21 cellular contexts compared by ENCODE assay signal in genomic region chr6:115214283-115214682, GRCh38.
DNase-seq lines count a peak whose midpoint lies in the region; ATAC-seq, FAIRE-seq and TF ChIP-seq lines count a peak whose summit lies in the region.
"Had no signal": no experiment of that assay in that cellular context is flagged by ENCODE, and none has a peak within 500 bp of the region (broad histone marks: within the 10 kb centered on the region; RNA-seq: fewer than 3 reads in every experiment).

No MANE protein-coding gene starts in this region.

- no peak overlapping the region for H3K4me3 ChIP-seq in IMR-90 (ENCODE audit: insufficient read depth, low read depth, low read length)
- H3K4me3 ChIP-seq in pancreas, result no peak overlapping the region
- no peak overlapping the region for H3K4me3 ChIP-seq in aorta (ENCODE audit: low read length in 2 of 2)
- H3K4me3 ChIP-seq: BLaER1, GM12878, HAP-1 had no signal

- H3K9me3 ChIP-seq in IMR-90 (ENCODE audit: control insufficient read depth, insufficient read depth, low read length) (no peaks in the 10 kb centered on the region), pancreas (no peaks in the 10 kb centered on the region), aorta (ENCODE audit: control insufficient read depth, low read length) (no peaks in the 10 kb centered on the region)
- H3K9me3 ChIP-seq: BLaER1, Caco-2, HAP-1 had no signal

- POLR2A ChIA-PET in IMR-90 (lab: Charles Lee; ENCODE audit: unreplicated experiment), result no interaction called here

- H3K36me3 ChIP-seq in IMR-90 (ENCODE audit: control insufficient read depth, insufficient read depth, low read length), result no peaks in the 10 kb centered on the region
- no peaks in the 10 kb centered on the region for H3K36me3 ChIP-seq in pancreas
- no peaks in the 10 kb centered on the region for H3K36me3 ChIP-seq in aorta (ENCODE audit: control insufficient read depth in 1 of 2, insufficient read depth in 2 of 2, low read length in 1 of 2)
- H3K36me3 ChIP-seq: BLaER1, HAP-1 had no signal

- H3K27me3 ChIP-seq in IMR-90 (ENCODE audit: control insufficient read depth, insufficient read depth, low read length), result no peaks in the 10 kb centered on the region
- H3K27me3 ChIP-seq in pancreas, result no peaks in the 10 kb centered on the region
- no peaks in the 10 kb centered on the region for H3K27me3 ChIP-seq in aorta (ENCODE audit: control insufficient read depth in 1 of 2, insufficient read depth in 2 of 2, low read length in 1 of 2)
- H3K27me3 ChIP-seq: BLaER1 had no signal

- H2AK5ac ChIP-seq in IMR-90 (ENCODE audit: low read depth, low read length), result no peak overlapping the region

- H3K23ac ChIP-seq in IMR-90 (ENCODE audit: low read depth, low read length), result no peak overlapping the region

- TF ChIP-seq CTCF in IMR-90 (conservative IDR thresholded peaks at IDR 0.05; ENCODE audit: low read depth, low read length) (no peak), pancreas (IDR thresholded peaks at IDR 0.05) (no peak)

- H3K9me1 ChIP-seq in IMR-90 (ENCODE audit: insufficient read depth, low read length), result no peaks in the 10 kb centered on the region

- ATAC-seq in IMR-90 (ENCODE audit: low read depth) (no peak), pancreas (no peak), GM18858 (IDR thresholded peaks at IDR 0.05; ENCODE audit: unreplicated experiment) (no peak), aorta (ENCODE audit: low FRiP score) (no peak), HG03039 (IDR thresholded peaks at IDR 0.05; ENCODE audit: unreplicated experiment) (no peak)
- ATAC-seq: CD8-positive, alpha-beta T cell; GM12878 had no signal

- CTCF ChIA-PET in IMR-90 (lab: Yijun Ruan, JAX), result interaction anchor here (0.6 kb wide), 1 partner anchor 273 kb away, joined by 3 read pairs; no protein-coding TSS in a partner anchor

- H3K56ac ChIP-seq in IMR-90 (ENCODE audit: extremely low read depth, insufficient read depth, low read length), result no peak overlapping the region

- WGBS in IMR-90 (ENCODE audit: extremely low coverage in 2 of 2, insufficient read length in 1 of 2), 2 experiments, result no CpG with 5 or more reads among the region's 1 CpG
- WGBS in pancreas, 2 donors, result 25 to 35% methylated on average over 1 of the region's 1 CpG
- 34 to 44% methylated on average over 1 of the region's 1 CpG for WGBS in aorta, 2 donors

- no peak overlapping the region for H3K18ac ChIP-seq in IMR-90 (ENCODE audit: low read depth, low read length)

- H2AK9ac ChIP-seq in IMR-90 (replicated peaks; ENCODE audit: low read depth, low read length, poor library complexity), result no peak overlapping the region

- in situ Hi-C loops in IMR-90 (cut with MboI; ENCODE audit: low sequenced_read_pairs), result no loop called here

- no peak overlapping the region for H3K14ac ChIP-seq in IMR-90 (replicated peaks; ENCODE audit: low read depth, low read length)

- no peak overlapping the region for H2AFZ ChIP-seq in IMR-90 (replicated peaks; ENCODE audit: low read length, poor library complexity)

- no peak overlapping the region for H2BK15ac ChIP-seq in IMR-90 (ENCODE audit: low read depth, low read length)

- no peak overlapping the region for H3K4ac ChIP-seq in IMR-90 (ENCODE audit: low read depth, low read length)

- no peak for TF ChIP-seq POLR2A in IMR-90 (IDR thresholded peaks at IDR 0.05; ENCODE audit: low read depth, low read length)

- H2BK20ac ChIP-seq in IMR-90 (ENCODE audit: low read depth, low read length), result no peak overlapping the region

- H2BK120ac ChIP-seq in IMR-90 (ENCODE audit: low read depth, low read length), result no peak overlapping the region

- no peak overlapping the region for H3K4me2 ChIP-seq in IMR-90 (ENCODE audit: low read depth, low read length)
- H3K4me2 ChIP-seq: BLaER1 had no signal

- no peak overlapping the region for H4K5ac ChIP-seq in IMR-90 (ENCODE audit: low read depth, low read length)

- no peaks in the 10 kb centered on the region for H4K20me1 ChIP-seq in IMR-90 (ENCODE audit: insufficient read depth, low read length)
- H4K20me1 ChIP-seq: BLaER1 had no signal

- no peak for TF ChIP-seq RAD21 in IMR-90 (IDR thresholded peaks at IDR 0.05; ENCODE audit: low read length)

- H3K9ac ChIP-seq in IMR-90 (ENCODE audit: low read depth, low read length), result no peak overlapping the region
- H3K9ac ChIP-seq: BLaER1 had no signal

- dilution Hi-C loops in IMR-90 (cut with HindIII; ENCODE audit: low sequenced_read_pairs, unreplicated experiment), result no loop called here

- DNase-seq in IMR-90 (no peak), pancreas (no peak), aorta (no peak)
- DNase-seq: 8988T; Caco-2; CD4-positive, CD25-positive, alpha-beta regulatory T cell; CD8-positive, alpha-beta T cell; DMS153; DND-41; GOT3; HFFc6 had no signal

- H4K91ac ChIP-seq in IMR-90 (ENCODE audit: insufficient read depth, low read depth, low read length), result no peak overlapping the region

- no peak overlapping the region for H2BK5ac ChIP-seq in IMR-90 (ENCODE audit: low read depth, low read length, poor library complexity, severe bottlenecking)

- H4K8ac ChIP-seq in IMR-90 (ENCODE audit: low read depth in 2 of 2, low read length in 2 of 2), result no peak overlapping the region

- H3K27ac ChIP-seq in IMR-90 (ENCODE audit: insufficient read depth, low read length) (no peak overlapping the region), pancreas (no peak overlapping the region), aorta (ENCODE audit: low read depth in 1 of 2, low read length in 2 of 2) (no peak overlapping the region)
- H3K27ac ChIP-seq: BLaER1, C4-2B had no signal

- no TSS peak for BruUV-seq in IMR-90 (replicated peaks; lab: Mats Ljungman, UMichigan)

- FAIRE-seq in A204.1 (lab: Jason Lieb, UNC) (peak; percentile 21), endometrium (lab: Jason Lieb, UNC) (peak; percentile 4), pancreas (lab: Jason Lieb, UNC) (peak; percentile 60)
- FAIRE-seq: G401.6, GM12878, H54 had no signal

- intact Hi-C loops in IMR-90 (cut with micrococcal nuclease), result no loop called here
- intact Hi-C loops in pancreas (cut with DNase I), result no loop called here
- intact Hi-C loops in aorta (cut with DNase I), result no loop called here

- no peaks in the 10 kb centered on the region for H3K79me1 ChIP-seq in IMR-90 (ENCODE audit: low read depth in 1 of 2, low read length in 2 of 2)

- no peaks in the 10 kb centered on the region for H3K4me1 ChIP-seq in IMR-90 (ENCODE audit: control insufficient read depth, insufficient read depth, low read length)
- H3K4me1 ChIP-seq in pancreas, result no peaks in the 10 kb centered on the region
- H3K4me1 ChIP-seq in aorta (ENCODE audit: control insufficient read depth in 1 of 2, insufficient read depth in 2 of 2, low read length in 2 of 2), result no peaks in the 10 kb centered on the region
- H3K4me1 ChIP-seq: BLaER1, Caco-2, HAP-1 had no signal

TF ChIP-seq in IMR-90, 13 proteins besides CTCF, POLR2A, EP300 and RAD21:
- no peak for TF ChIP-seq CHD1 (IDR thresholded peaks at IDR 0.05; ENCODE audit: low read depth, low read length)
- peak; percentile 75 for TF ChIP-seq MAFK (IDR thresholded peaks at IDR 0.05; ENCODE audit: low read depth, low read length)
